ENCODE assay signal across 13 cellular contexts in the genomic region with DNA sequence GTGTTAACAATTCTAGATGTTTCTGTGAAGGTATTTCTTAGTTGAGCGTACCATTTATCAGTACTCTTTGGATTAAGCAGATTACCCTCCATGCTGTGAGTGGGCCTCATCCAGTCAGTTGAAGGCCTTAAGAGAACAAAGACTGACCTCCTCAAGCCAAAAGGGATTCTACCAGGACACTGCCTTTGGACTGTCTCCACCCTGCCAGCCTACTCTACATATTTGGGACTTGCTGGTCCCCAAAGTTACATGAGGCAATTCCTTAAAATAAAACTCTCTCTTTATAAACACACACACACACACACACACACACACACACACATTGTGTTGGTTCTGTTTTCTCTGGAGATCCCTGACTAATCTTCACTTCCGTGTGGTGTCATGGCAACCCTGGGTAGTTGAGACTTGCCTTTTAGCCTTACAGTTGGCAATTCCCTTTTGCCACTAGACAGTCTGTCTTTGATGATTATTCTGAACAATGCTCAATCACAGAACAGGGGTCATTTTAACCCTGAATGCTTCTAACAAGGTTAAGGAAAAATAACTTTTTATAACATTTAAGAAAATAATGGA. TPM values are rescaled to one million over a fixed set of nuclear protein-coding genes. Genes with fewer than 3 reads are reported as not detected.
DNase-seq lines count a peak whose midpoint lies in the region; TF ChIP-seq lines count a peak whose summit lies in the region.
"Had no signal": no experiment of that assay in that cellular context is flagged by ENCODE, and none has a peak within 500 bp of the region (broad histone marks: within the 10 kb centered on the region; RNA-seq: fewer than 3 reads in every experiment).

No MANE protein-coding gene starts in this region.

- H3K27me3 Mint-ChIP-seq in nephron (ENCODE audit: low read depth): no peaks in the 10 kb centered on the region
- no peaks in the 10 kb centered on the region for H3K27me3 Mint-ChIP-seq in activated T-cell treated with anti-CD3 and anti-CD28 coated beads, Interleukin-2, amount 50 U/mL, for 24 hours

- DNase-seq in EH (ENCODE audit: low read depth) (peak; percentile 34), NCI-H1436 treated with DMSO at 0.1 percent for 48 hours (lab: John Stamatoyannopoulos, UW) (peak; percentile 60), mammary epithelial cell (peak; percentile 96), SK-N-DZ (ENCODE audit: low spot score) (no peak), GM10248 (ENCODE audit: extremely low spot score) (no peak)
- DNase-seq in activated T-cell treated with anti-CD3 and anti-CD28 coated beads, Interleukin-2, amount 50 U/mL, for 24 hours: no peak
- no peak for DNase-seq in NK-92 treated with Interleukin-12 subunit alpha and Interleukin-12 subunit beta, amount 100 ng/mL, for 24 hours (lab: John Stamatoyannopoulos, UW)
- DNase-seq: activated CD8-positive, alpha-beta T cell treated with anti-CD3 and anti-CD28 coated beads, Interleukin-2, amount 10 ng/mL, durations not matched to agents 7 days and 5 days; CD4-positive, alpha-beta memory T cell; esophagus squamous epithelium; right cardiac atrium had no signal

- peak overlapping the region; percentile 74 for H3K4me2 ChIP-seq in mammary epithelial cell (ENCODE audit: insufficient read depth, low read depth, low read length)

- POLR2A ChIA-PET in GM10248 (lab: Yijun Ruan, JAX): no interaction called here

- dilution Hi-C loops in mammary epithelial cell (cut with HindIII; ENCODE audit: low sequenced_read_pairs): no loop called here

- no peak overlapping the region for H3K4me3 ChIP-seq in mammary epithelial cell (replicated peaks in 1 of 3; ENCODE audit: insufficient read depth in 1 of 3, low read depth in 2 of 3, low read length in 3 of 3)
- H3K4me3 ChIP-seq: esophagus squamous epithelium, lung had no signal

- H4K20me1 ChIP-seq in mammary epithelial cell (ENCODE audit: insufficient read depth, low read length): no peaks in the 10 kb centered on the region

- no peak overlapping the region for H3K4me3 Mint-ChIP-seq in nephron
- no peak overlapping the region for H3K4me3 Mint-ChIP-seq in activated T-cell treated with anti-CD3 and anti-CD28 coated beads, Interleukin-2, amount 50 U/mL, for 24 hours
- H3K4me3 Mint-ChIP-seq: activated CD8-positive, alpha-beta T cell treated with anti-CD3 and anti-CD28 coated beads, Interleukin-2, amount 10 ng/mL, durations not matched to agents 7 days and 5 days; CD4-positive, alpha-beta memory T cell had no signal

- H3K27ac ChIP-seq in mammary epithelial cell (ENCODE audit: insufficient read depth, low read depth, low read length): peak overlapping the region; percentile 73
- H3K27ac ChIP-seq: esophagus squamous epithelium had no signal

- peaks cover 9% of the 10 kb centered on the region for H3K36me3 Mint-ChIP-seq in nephron (ENCODE audit: low read depth)
- H3K36me3 Mint-ChIP-seq in activated T-cell treated with anti-CD3 and anti-CD28 coated beads, Interleukin-2, amount 50 U/mL, for 24 hours (ENCODE audit: low read depth): no peaks in the 10 kb centered on the region
- H3K36me3 Mint-ChIP-seq: CD4-positive, alpha-beta memory T cell had no signal

- H3K4me1 ChIP-seq in mammary epithelial cell (ENCODE audit: insufficient read depth, low read length): peaks cover 14% of the 10 kb centered on the region

- H3K9ac ChIP-seq in mammary epithelial cell (ENCODE audit: insufficient read depth, low read length): no peak overlapping the region

- peaks cover 21% of the 10 kb centered on the region for H3K9me3 Mint-ChIP-seq in nephron
- H3K9me3 Mint-ChIP-seq in activated T-cell treated with anti-CD3 and anti-CD28 coated beads, Interleukin-2, amount 50 U/mL, for 24 hours: peaks cover 2% of the 10 kb centered on the region

- TF ChIP-seq CTCF in mammary epithelial cell (conservative IDR thresholded peaks at IDR 0.05 in 1 of 2, IDR thresholded peaks at IDR 0.05 in 1 of 2; ENCODE audit: extremely low read depth in 1 of 2, insufficient read depth in 1 of 2, low read depth in 1 of 2, low read length in 2 of 2) (no peak), nephron (IDR thresholded peaks at IDR 0.05; ENCODE audit: unreplicated experiment in 3 of 3) (no peak), GM10248 (IDR thresholded peaks at IDR 0.05; ENCODE audit: control extremely low read depth, extremely low read depth, low read depth, missing control alignments) (no peak)

- H3K27me3 ChIP-seq in mammary epithelial cell (ENCODE audit: insufficient read depth, low read length): no peaks in the 10 kb centered on the region
- H3K27me3 ChIP-seq: esophagus squamous epithelium had no signal

- no peaks in the 10 kb centered on the region for H3K36me3 ChIP-seq in mammary epithelial cell (ENCODE audit: insufficient read depth, low read length)
- H3K36me3 ChIP-seq: esophagus squamous epithelium had no signal

- no peaks in the 10 kb centered on the region for H3K9me3 ChIP-seq in mammary epithelial cell (replicated peaks; ENCODE audit: insufficient read depth, low read length)
- H3K9me3 ChIP-seq: esophagus squamous epithelium had no signal

- no TSS peak for BruUV-seq in mammary epithelial cell (replicated peaks; lab: Mats Ljungman, UMichigan)

- no peak overlapping the region for H2AFZ ChIP-seq in mammary epithelial cell (ENCODE audit: low read depth, low read length)

- peaks cover 32% of the 10 kb centered on the region for H3K4me1 Mint-ChIP-seq in nephron
- no peaks in the 10 kb centered on the region for H3K4me1 Mint-ChIP-seq in activated T-cell treated with anti-CD3 and anti-CD28 coated beads, Interleukin-2, amount 50 U/mL, for 24 hours (ENCODE audit: low read depth)
- H3K4me1 Mint-ChIP-seq: CD4-positive, alpha-beta memory T cell had no signal

- intact Hi-C loops in mammary epithelial cell (cut with micrococcal nuclease): no loop called here

- in situ Hi-C loops in mammary epithelial cell (cut with MboI; ENCODE audit: low sequenced_read_pairs in 2 of 2): no loop called here

- H3K79me2 ChIP-seq in mammary epithelial cell (ENCODE audit: insufficient read depth, low read length): no peaks in the 10 kb centered on the region

- CTCF ChIA-PET in mammary epithelial cell (lab: Charles Lee; ENCODE audit: low non-redundant PET) (no interaction called here), GM10248 (lab: Yijun Ruan, JAX) (no interaction called here)

- WGBS in mammary epithelial cell (ENCODE audit: low coverage, missing lambda C conversion rate): 50% methylated on average over 2 of the region's 2 CpGs

- peak overlapping the region; percentile 60 to 89 (median 82) for H3K27ac Mint-ChIP-seq in nephron
- no peak overlapping the region for H3K27ac Mint-ChIP-seq in activated T-cell treated with anti-CD3 and anti-CD28 coated beads, Interleukin-2, amount 50 U/mL, for 24 hours
- H3K27ac Mint-ChIP-seq: activated CD8-positive, alpha-beta T cell treated with anti-CD3 and anti-CD28 coated beads, Interleukin-2, amount 10 ng/mL, durations not matched to agents 7 days and 5 days; CD4-positive, alpha-beta memory T cell had no signal

RNA-seq across cellular contexts. Expression of a gene that starts 32.2 kb away (rescaled TPM):
- 1 to 10 TPM in 1 of 2 donors, under 1 TPM in 1; 0.54 to 3.2 TPM for total RNA-seq in mammary epithelial cell
- polyA plus RNA-seq in mammary epithelial cell: 1.4 TPM
- polyA minus RNA-seq in mammary epithelial cell: not detected
- 3.8 and 3.9 TPM in 2 replicates for polyA plus RNA-seq in SK-N-DZ (2014; cell fraction: cytosol; rRNA removed)
- polyA plus RNA-seq in SK-N-DZ (2014; cell fraction: nucleus; rRNA removed): 1.1 and 3.0 TPM in 2 replicates
- total RNA-seq: activated CD8-positive, alpha-beta T cell treated with anti-CD3 and anti-CD28 coated beads, Interleukin-2, amount 10 ng/mL, durations not matched to agents 7 days and 5 days; CD4-positive, alpha-beta memory T cell had no signal
- polyA plus RNA-seq: CD4-positive, alpha-beta memory T cell had no signal

Comparison
In these comparisons a context has a peak if more than half of its experiments do, and no peak if none do; other contexts are left out.
1. DNase-seq: peak in EH (single experiment), NCI-H1436 treated with DMSO at 0.1 percent for 48 hours (single experiment) and mammary epithelial cell (single experiment); none in SK-N-DZ (single experiment), GM10248 (single experiment), activated T-cell treated with anti-CD3 and anti-CD28 coated beads, Interleukin-2, amount 50 U/mL, for 24 hours (single experiment) and NK-92 treated with Interleukin-12 subunit alpha and Interleukin-12 subunit beta, amount 100 ng/mL, for 24 hours (single experiment).